Comparison of ENCODE assay signal across 8 cellular contexts in the genomic region with DNA sequence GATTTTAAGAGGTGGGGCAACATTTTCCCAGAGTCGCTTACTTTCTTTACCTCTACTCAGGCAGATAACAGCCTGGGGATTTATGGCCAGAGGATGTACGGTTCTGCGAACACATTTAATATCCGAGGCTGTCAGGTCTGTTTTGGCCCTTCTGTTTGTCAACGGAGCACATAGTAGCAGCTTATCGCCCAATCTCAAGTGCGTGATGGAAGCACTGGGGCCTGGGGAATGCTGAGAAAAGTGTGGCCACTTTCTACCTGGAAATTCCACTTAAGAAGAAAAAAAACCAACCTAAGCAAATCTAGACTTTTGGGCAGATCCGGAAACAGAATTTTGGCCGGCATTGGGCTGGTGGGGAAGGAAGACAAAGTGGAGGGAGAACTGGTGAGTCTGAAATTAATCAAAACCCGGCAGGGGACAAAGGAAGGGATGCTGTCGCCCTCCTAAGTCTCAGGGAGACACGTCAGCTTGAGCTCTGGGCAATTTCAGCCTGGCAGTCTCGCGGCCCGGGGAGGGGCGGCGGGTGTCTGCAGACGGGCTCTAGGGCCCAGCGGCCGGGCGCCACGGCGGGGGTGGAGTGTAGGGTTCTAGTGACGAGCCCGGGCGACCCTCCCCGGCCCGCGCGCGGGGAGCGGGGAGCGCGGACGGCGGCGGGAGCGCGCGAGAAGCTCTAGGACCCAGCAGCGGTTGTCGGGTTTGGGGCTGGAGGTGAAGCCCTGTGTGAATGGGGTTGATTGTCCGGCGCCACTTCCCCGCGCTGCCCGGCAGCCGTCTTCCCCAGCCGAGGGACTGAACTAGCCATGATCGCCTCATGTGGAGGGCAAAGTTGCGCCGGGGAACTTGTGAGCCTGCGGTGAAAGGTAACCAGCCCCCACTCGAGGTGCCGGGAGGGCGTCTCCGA. TPM values are rescaled to one million over a fixed set of nuclear protein-coding genes. Genes with fewer than 3 reads are reported as not detected.
DNase-seq lines count a peak whose midpoint lies in the region; ATAC-seq, FAIRE-seq and TF ChIP-seq lines count a peak whose summit lies in the region.

A gene with protein sequence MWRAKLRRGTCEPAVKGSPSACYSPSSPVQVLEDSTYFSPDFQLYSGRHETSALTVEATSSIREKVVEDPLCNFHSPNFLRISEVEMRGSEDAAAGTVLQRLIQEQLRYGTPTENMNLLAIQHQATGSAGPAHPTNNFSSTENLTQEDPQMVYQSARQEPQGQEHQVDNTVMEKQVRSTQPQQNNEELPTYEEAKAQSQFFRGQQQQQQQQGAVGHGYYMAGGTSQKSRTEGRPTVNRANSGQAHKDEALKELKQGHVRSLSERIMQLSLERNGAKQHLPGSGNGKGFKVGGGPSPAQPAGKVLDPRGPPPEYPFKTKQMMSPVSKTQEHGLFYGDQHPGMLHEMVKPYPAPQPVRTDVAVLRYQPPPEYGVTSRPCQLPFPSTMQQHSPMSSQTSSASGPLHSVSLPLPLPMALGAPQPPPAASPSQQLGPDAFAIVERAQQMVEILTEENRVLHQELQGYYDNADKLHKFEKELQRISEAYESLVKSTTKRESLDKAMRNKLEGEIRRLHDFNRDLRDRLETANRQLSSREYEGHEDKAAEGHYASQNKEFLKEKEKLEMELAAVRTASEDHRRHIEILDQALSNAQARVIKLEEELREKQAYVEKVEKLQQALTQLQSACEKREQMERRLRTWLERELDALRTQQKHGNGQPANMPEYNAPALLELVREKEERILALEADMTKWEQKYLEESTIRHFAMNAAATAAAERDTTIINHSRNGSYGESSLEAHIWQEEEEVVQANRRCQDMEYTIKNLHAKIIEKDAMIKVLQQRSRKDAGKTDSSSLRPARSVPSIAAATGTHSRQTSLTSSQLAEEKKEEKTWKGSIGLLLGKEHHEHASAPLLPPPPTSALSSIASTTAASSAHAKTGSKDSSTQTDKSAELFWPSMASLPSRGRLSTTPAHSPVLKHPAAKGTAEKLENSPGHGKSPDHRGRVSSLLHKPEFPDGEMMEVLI (plus strand): TSS at position 656 of the 901 bp plus-strand sequence. CDS start 156 bp downstream, at position 812.

- H3K4me3 ChIP-seq in AG09309 (ENCODE audit: control insufficient read depth, low read depth, low read length) = peak within 1 kb of the TSS; percentile 83

- peaks cover 10 to 21% of the 10 kb centered on the region in 2 donors for H3K4me1 Mint-ChIP-seq in natural killer cell treated with Interleukin-12 subunit alpha and Interleukin-12 subunit beta and Interleukin-15 and Interleukin-18, amount 100 ng/mL, for 72 hours (ENCODE audit: low read depth in 2 of 2)

- H3K27ac Mint-ChIP-seq in natural killer cell treated with Interleukin-12 subunit alpha and Interleukin-12 subunit beta and Interleukin-15 and Interleukin-18, amount 100 ng/mL, for 72 hours = peak within 1 kb of the TSS; percentile 19 to 67

- DNase-seq in AG09309 (ENCODE audit: low read depth) (no peak), NCI-H524 (lab: John Stamatoyannopoulos, UW) (peak; percentile 95 to 96), activated gamma-delta T cell (lab: John Stamatoyannopoulos, UW) (peak; percentile 14), frontal cortex (ENCODE audit: low spot score in 2 of 2) (peak; percentile 71 to 81), ureter (ENCODE audit: low spot score) (peak; percentile 92)
- peak; percentile 70 for DNase-seq in natural killer cell treated with Interleukin-12 subunit alpha and Interleukin-12 subunit beta and Interleukin-15 and Interleukin-18, amount 100 ng/mL, for 72 hours (ENCODE audit: low spot score)

- H3K27me3 Mint-ChIP-seq in natural killer cell treated with Interleukin-12 subunit alpha and Interleukin-12 subunit beta and Interleukin-15 and Interleukin-18, amount 100 ng/mL, for 72 hours = peaks cover 6 to 22% of the 10 kb centered on the region in 2 donors

- peak within 1 kb of the TSS; percentile 83 for H3K4me3 Mint-ChIP-seq in natural killer cell treated with Interleukin-12 subunit alpha and Interleukin-12 subunit beta and Interleukin-15 and Interleukin-18, amount 100 ng/mL, for 72 hours

- FAIRE-seq in frontal cortex (lab: Jason Lieb, UNC) = no peak

- TF ChIP-seq CTCF in AG09309 (IDR thresholded peaks at IDR 0.05; ENCODE audit: control insufficient read depth, insufficient read depth, low read depth, low read length, missing control alignments) = no peak

- ATAC-seq in GM18861 (IDR thresholded peaks at IDR 0.05; ENCODE audit: unreplicated experiment) (peak; percentile 88), HG03139 (IDR thresholded peaks at IDR 0.05; ENCODE audit: unreplicated experiment) (peak; percentile 79)
- ATAC-seq in natural killer cell treated with Interleukin-12 subunit alpha and Interleukin-12 subunit beta and Interleukin-15 and Interleukin-18, amount 100 ng/mL, for 72 hours = peak; percentile 83 to 86

- H3K36me3 Mint-ChIP-seq in natural killer cell treated with Interleukin-12 subunit alpha and Interleukin-12 subunit beta and Interleukin-15 and Interleukin-18, amount 100 ng/mL, for 72 hours = no peaks in the 10 kb centered on the region

- no peaks in the 10 kb centered on the region for H3K9me3 Mint-ChIP-seq in natural killer cell treated with Interleukin-12 subunit alpha and Interleukin-12 subunit beta and Interleukin-15 and Interleukin-18, amount 100 ng/mL, for 72 hours

RNA-seq across cellular contexts. Expression of the gene that starts here (rescaled TPM):
- 35.5 TPM for total RNA-seq in frontal cortex
- total RNA-seq in natural killer cell treated with Interleukin-12 subunit alpha and Interleukin-12 subunit beta and Interleukin-15 and Interleukin-18, amount 100 ng/mL, for 72 hours = 1 to 10 TPM; 5.5 to 5.7 TPM
- 84.2 TPM for total RNA-seq in ureter
